8 cellular contexts compared by ENCODE assay signal in the genomic region with DNA sequence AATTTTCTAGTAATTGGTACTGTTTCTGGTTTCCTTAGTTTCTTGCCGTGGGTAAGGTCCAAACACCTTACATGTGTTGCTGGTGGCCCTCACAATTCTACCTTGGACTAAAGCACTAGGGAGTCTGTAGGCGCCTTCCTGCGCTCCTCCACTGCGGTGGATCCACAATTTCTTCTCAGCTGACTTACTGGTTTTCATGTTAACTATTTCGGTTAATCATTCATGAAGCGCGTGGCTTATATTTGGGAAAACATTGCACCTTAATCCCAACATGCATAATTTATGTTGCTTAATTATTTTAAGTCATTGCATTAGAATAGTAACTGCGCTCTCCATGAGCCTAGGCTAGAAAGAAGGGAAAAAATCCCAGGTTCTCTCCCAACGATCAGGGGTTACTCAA. TPM values are rescaled to one million over a fixed set of nuclear protein-coding genes. Genes with fewer than 3 reads are reported as not detected.
DNase-seq lines count a peak whose midpoint lies in the region; ATAC-seq, FAIRE-seq and TF ChIP-seq lines count a peak whose summit lies in the region.

No MANE protein-coding gene starts in this region.

- H3K9me1 ChIP-seq in keratinocyte (ENCODE audit: control insufficient read depth, extremely low read depth, insufficient read depth, low read length) = no peaks in the 10 kb centered on the region

- FAIRE-seq in keratinocyte (lab: Jason Lieb, UNC) = peak; percentile 34

- peaks cover 22% of the 10 kb centered on the region for H3K4me1 ChIP-seq in keratinocyte (ENCODE audit: control insufficient read depth, extremely low read depth, insufficient read depth, low read length)
- peaks cover 9% of the 10 kb centered on the region for H3K4me1 ChIP-seq in stomach smooth muscle (ENCODE audit: control insufficient read depth, insufficient read depth, low read length)

- H2AFZ ChIP-seq in keratinocyte (ENCODE audit: control insufficient read depth, low read length) = peak overlapping the region; percentile 95

- H3K9ac ChIP-seq in keratinocyte (ENCODE audit: control insufficient read depth, extremely low read depth, insufficient read depth, low read length) (peak overlapping the region; percentile 95), stomach smooth muscle (ENCODE audit: low read length in 2 of 2) (peak overlapping the region; percentile 95 to 97)

- peak overlapping the region; percentile 87 for H3K27ac ChIP-seq in keratinocyte (ENCODE audit: control insufficient read depth, insufficient read depth, low read length)
- peak overlapping the region; percentile 95 for H3K27ac ChIP-seq in stomach smooth muscle (ENCODE audit: low read length)

- H3K36me3 ChIP-seq in keratinocyte (ENCODE audit: control insufficient read depth in 2 of 2, extremely low read depth in 1 of 2, insufficient read depth in 2 of 2, low read length in 2 of 2) = no peaks in the 10 kb centered on the region
- H3K36me3 ChIP-seq in stomach smooth muscle (ENCODE audit: control insufficient read depth in 2 of 2, insufficient read depth in 2 of 2, low read length in 2 of 2) = no peaks in the 10 kb centered on the region

- no peaks in the 10 kb centered on the region for H3K27me3 ChIP-seq in keratinocyte (ENCODE audit: control insufficient read depth, extremely low read depth, insufficient read depth, low read length)
- H3K27me3 ChIP-seq in stomach smooth muscle (ENCODE audit: control insufficient read depth in 1 of 2, insufficient read depth in 2 of 2, low read length in 2 of 2) = no peaks in the 10 kb centered on the region

- H4K20me1 ChIP-seq in keratinocyte (ENCODE audit: control insufficient read depth, extremely low read depth, insufficient read depth, low read length) = peaks cover 3% of the 10 kb centered on the region

- TF ChIP-seq CTCF in keratinocyte (optimal IDR thresholded peaks at IDR 0.05 in 1 of 3, IDR thresholded peaks at IDR 0.05 in 1 of 3, conservative IDR thresholded peaks at IDR 0.05 in 1 of 3; ENCODE audit: extremely low read depth in 1 of 3, insufficient read depth in 2 of 3, low read length in 3 of 3) = no peak

- intact Hi-C loops in activated T-helper 2 cell treated with anti-CD3 and anti-CD28 coated beads, Interferon-gamma antibody, Interleukin-2, Interleukin-4, amounts not matched to agents 10 μg/mL and 5 μg/mL and 100 μg/mL, durations not matched to agents 14 hours and 24 hours and 36 hours (cut with micrococcal nuclease) = loop anchor here (1.0 to 5.0 kb wide), 4 partner anchors 49 to 441 kb away; a partner anchor contains a TSS

- CTCF ChIA-PET in activated naive CD4-positive, alpha-beta T cell treated with anti-CD3 and anti-CD28 coated beads, Interleukin-2, amount 10 ng/mL, durations not matched to agents 7 days and 5 days (lab: Charles Lee) = interaction anchor here (1.1 to 1.2 kb wide), 2 partner anchors 27 to 63 kb away, joined by 3 read pairs; no protein-coding TSS in a partner anchor

- ATAC-seq in activated CD4-positive, CD25-positive, alpha-beta regulatory T cell treated with anti-CD3 and anti-CD28 coated beads, Interleukin-2, amount 50 U/mL, for 24 hours = no peak

- peaks cover 39% of the 10 kb centered on the region for H3K27me3 Mint-ChIP-seq in activated naive CD4-positive, alpha-beta T cell treated with anti-CD3 and anti-CD28 coated beads, Interleukin-2, amount 10 ng/mL, durations not matched to agents 7 days and 5 days
- H3K27me3 Mint-ChIP-seq in activated T-helper 2 cell treated with anti-CD3 and anti-CD28 coated beads, Interferon-gamma antibody, Interleukin-2, Interleukin-4, amounts not matched to agents 10 μg/mL and 5 μg/mL and 100 μg/mL, durations not matched to agents 14 hours and 24 hours and 36 hours (ENCODE audit: low read depth) = peaks cover 32% of the 10 kb centered on the region

- no peak for DNase-seq in activated naive CD4-positive, alpha-beta T cell treated with anti-CD3 and anti-CD28 coated beads, Interleukin-2, amount 10 ng/mL, durations not matched to agents 7 days and 5 days
- no peak for DNase-seq in activated naive CD4-positive, alpha-beta T cell treated with anti-CD3 and anti-CD28 coated beads, Interleukin-2, amount 50 U/mL, for 16 hours
- DNase-seq in activated T-helper 2 cell treated with anti-CD3 and anti-CD28 coated beads, Interferon-gamma antibody, Interleukin-2, Interleukin-4, amounts not matched to agents 10 μg/mL and 5 μg/mL and 100 μg/mL, durations not matched to agents 14 hours and 24 hours and 36 hours (ENCODE audit: low spot score) = no peak
- DNase-seq in keratinocyte (ENCODE audit: low read depth, low spot score) (no peak), hepatic stellate cell (ENCODE audit: low spot score) (no peak), SHP77 treated with DMSO at 0.1 percent for 48 hours (lab: John Stamatoyannopoulos, UW) (no peak)

- no peaks in the 10 kb centered on the region for H3K9me3 Mint-ChIP-seq in activated naive CD4-positive, alpha-beta T cell treated with anti-CD3 and anti-CD28 coated beads, Interleukin-2, amount 10 ng/mL, durations not matched to agents 7 days and 5 days
- no peaks in the 10 kb centered on the region for H3K9me3 Mint-ChIP-seq in activated T-helper 2 cell treated with anti-CD3 and anti-CD28 coated beads, Interferon-gamma antibody, Interleukin-2, Interleukin-4, amounts not matched to agents 10 μg/mL and 5 μg/mL and 100 μg/mL, durations not matched to agents 14 hours and 24 hours and 36 hours

- peak overlapping the region; percentile 96 for H3K27ac Mint-ChIP-seq in activated naive CD4-positive, alpha-beta T cell treated with anti-CD3 and anti-CD28 coated beads, Interleukin-2, amount 10 ng/mL, durations not matched to agents 7 days and 5 days
- peak overlapping the region; percentile 95 for H3K27ac Mint-ChIP-seq in activated T-helper 2 cell treated with anti-CD3 and anti-CD28 coated beads, Interferon-gamma antibody, Interleukin-2, Interleukin-4, amounts not matched to agents 10 μg/mL and 5 μg/mL and 100 μg/mL, durations not matched to agents 14 hours and 24 hours and 36 hours

- H3K79me2 ChIP-seq in keratinocyte (ENCODE audit: control insufficient read depth, insufficient read depth, low read length) = peaks cover 31% of the 10 kb centered on the region

- H3K9me3 ChIP-seq in keratinocyte (ENCODE audit: control insufficient read depth, low read depth, low read length) = no peaks in the 10 kb centered on the region
- no peaks in the 10 kb centered on the region for H3K9me3 ChIP-seq in stomach smooth muscle (ENCODE audit: control insufficient read depth in 2 of 2, low read length in 2 of 2)

- H3K36me3 Mint-ChIP-seq in activated naive CD4-positive, alpha-beta T cell treated with anti-CD3 and anti-CD28 coated beads, Interleukin-2, amount 10 ng/mL, durations not matched to agents 7 days and 5 days = peaks cover 20% of the 10 kb centered on the region
- peaks cover 18% of the 10 kb centered on the region for H3K36me3 Mint-ChIP-seq in activated T-helper 2 cell treated with anti-CD3 and anti-CD28 coated beads, Interferon-gamma antibody, Interleukin-2, Interleukin-4, amounts not matched to agents 10 μg/mL and 5 μg/mL and 100 μg/mL, durations not matched to agents 14 hours and 24 hours and 36 hours (ENCODE audit: low read depth)

- H3K4me1 Mint-ChIP-seq in activated naive CD4-positive, alpha-beta T cell treated with anti-CD3 and anti-CD28 coated beads, Interleukin-2, amount 10 ng/mL, durations not matched to agents 7 days and 5 days = peaks cover 29% of the 10 kb centered on the region
- peaks cover 25% of the 10 kb centered on the region for H3K4me1 Mint-ChIP-seq in activated T-helper 2 cell treated with anti-CD3 and anti-CD28 coated beads, Interferon-gamma antibody, Interleukin-2, Interleukin-4, amounts not matched to agents 10 μg/mL and 5 μg/mL and 100 μg/mL, durations not matched to agents 14 hours and 24 hours and 36 hours (ENCODE audit: low read depth)

- H3K4me3 ChIP-seq in keratinocyte (ENCODE audit: control insufficient read depth in 2 of 3, extremely low read depth in 1 of 3, insufficient read depth in 2 of 3, low read depth in 1 of 3, low read length in 3 of 3) (peak overlapping the region; percentile 81 to 94 (median 92)), stomach smooth muscle (ENCODE audit: low read length in 2 of 2) (peak overlapping the region; percentile 87 to 93)

- dilution Hi-C loops in keratinocyte (cut with MboI; ENCODE audit: extremely low pct_ligation_motif_present, low sequenced_read_pairs) = no loop called here

- peak overlapping the region; percentile 94 for H3K4me3 Mint-ChIP-seq in activated naive CD4-positive, alpha-beta T cell treated with anti-CD3 and anti-CD28 coated beads, Interleukin-2, amount 10 ng/mL, durations not matched to agents 7 days and 5 days
- H3K4me3 Mint-ChIP-seq in activated T-helper 2 cell treated with anti-CD3 and anti-CD28 coated beads, Interferon-gamma antibody, Interleukin-2, Interleukin-4, amounts not matched to agents 10 μg/mL and 5 μg/mL and 100 μg/mL, durations not matched to agents 14 hours and 24 hours and 36 hours (ENCODE audit: low read depth) = peak overlapping the region; percentile 91

- H3K4me2 ChIP-seq in keratinocyte (ENCODE audit: control insufficient read depth, extremely low read depth, insufficient read depth, low read depth, low read length) = peak overlapping the region; percentile 99

RNA-seq across cellular contexts. Expression of a gene that starts 37.7 kb away (rescaled TPM):
- 65.7 and 76.0 TPM in 2 replicates for total RNA-seq in activated T-helper 2 cell treated with anti-CD3 and anti-CD28 coated beads, Interferon-gamma antibody, Interleukin-2, Interleukin-4, amounts not matched to agents 10 μg/mL and 5 μg/mL and 100 μg/mL, durations not matched to agents 14 hours and 24 hours and 36 hours
- polyA plus RNA-seq in keratinocyte = 19.0 to 25.2 TPM (median 24.9 TPM) in 3 replicates
- 12.4 TPM for polyA plus RNA-seq in keratinocyte (2011; ENCODE audit: low read depth)
- polyA plus RNA-seq in keratinocyte (2011; cell fraction: cytosol; rRNA removed) = 11.7 and 15.6 TPM in 2 replicates
- 74.2 and 76.3 TPM in 2 replicates for polyA plus RNA-seq in keratinocyte (2011; cell fraction: nucleus; rRNA removed)
- 22.1 and 24.5 TPM in 2 replicates for polyA plus RNA-seq in keratinocyte (2012; ENCODE audit: low replicate concordance)
- polyA minus RNA-seq in keratinocyte = 15.0 to 32.6 TPM (median 20.8 TPM) in 3 replicates
- polyA minus RNA-seq in keratinocyte (2011; cell fraction: cytosol; rRNA and poly(A)+ RNA removed) = 8.8 TPM
- 44.4 and 84.5 TPM in 2 replicates for polyA minus RNA-seq in keratinocyte (2011; cell fraction: nucleus; rRNA and poly(A)+ RNA removed)
